ENCODE assay signal across 9 cellular contexts in the genomic region with DNA sequence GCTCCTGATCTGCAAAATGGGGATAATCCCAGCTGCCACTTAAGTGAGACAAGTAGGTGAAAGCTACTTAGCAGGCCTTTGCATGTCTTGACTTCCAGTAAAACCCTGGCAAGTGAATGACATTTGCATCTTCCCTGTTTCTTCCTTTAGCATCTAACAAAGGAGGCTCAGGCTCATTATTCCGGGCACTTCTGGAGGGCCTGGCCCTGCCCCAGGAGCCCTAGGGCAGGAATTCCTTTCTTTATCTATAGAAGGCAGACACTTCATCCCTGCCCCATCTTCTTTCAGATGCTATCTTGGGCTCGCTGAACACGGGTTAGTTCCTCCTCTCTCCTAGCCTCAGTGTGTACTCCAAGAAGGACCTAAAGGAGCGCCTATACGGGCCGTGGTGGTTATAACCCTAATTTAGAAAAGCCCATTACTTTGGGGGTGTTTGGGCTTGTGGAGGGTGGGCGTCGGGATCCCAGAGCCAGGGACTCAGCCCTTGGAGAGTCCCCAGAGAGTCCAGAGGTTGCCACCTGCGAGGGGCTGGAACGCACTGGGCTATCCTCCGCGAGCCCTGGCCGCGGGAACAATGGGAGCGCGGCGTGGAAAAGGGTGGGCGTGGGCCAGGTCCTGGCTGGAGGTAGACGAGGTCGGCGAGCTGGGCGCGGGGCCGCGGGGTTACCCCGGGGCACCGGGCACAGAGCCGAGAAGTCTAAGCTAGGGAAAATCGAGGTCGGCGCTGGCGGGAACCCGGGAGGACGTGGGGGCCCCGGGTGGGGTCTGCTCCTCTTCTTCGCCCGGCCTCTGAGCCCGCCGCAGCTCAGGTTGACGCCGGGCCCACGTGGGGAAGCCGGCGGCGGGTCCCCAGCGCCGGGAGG.
DNase-seq lines count a peak whose midpoint lies in the region; ATAC-seq, FAIRE-seq and TF ChIP-seq lines count a peak whose summit lies in the region.
"Had no signal": no experiment of that assay in that cellular context is flagged by ENCODE, and none has a peak within 500 bp of the region (broad histone marks: within the 10 kb centered on the region; RNA-seq: fewer than 3 reads in every experiment).

No MANE protein-coding gene starts in this region.

- no peaks in the 10 kb centered on the region for H3K9me3 ChIP-seq in astrocyte (ENCODE audit: insufficient read depth, low read depth, low read length)
- no peaks in the 10 kb centered on the region for H3K9me3 ChIP-seq in kidney (ENCODE audit: control insufficient read depth in 1 of 2, low read length in 2 of 2)
- no peaks in the 10 kb centered on the region for H3K9me3 ChIP-seq in testis

- H4K20me1 ChIP-seq in astrocyte (ENCODE audit: insufficient read depth, low read length), result peaks cover 4% of the 10 kb centered on the region

- peaks cover 12% of the 10 kb centered on the region for H3K4me1 ChIP-seq in astrocyte (ENCODE audit: insufficient read depth, low read length)
- peaks cover 7 to 17% of the 10 kb centered on the region in 2 donors for H3K4me1 ChIP-seq in kidney (ENCODE audit: control insufficient read depth in 1 of 2, insufficient read depth in 1 of 2, low read depth in 1 of 2, low read length in 2 of 2)
- H3K4me1 ChIP-seq in testis, result peaks cover 4% of the 10 kb centered on the region

- no peak overlapping the region for H3K9ac ChIP-seq in astrocyte (ENCODE audit: low read length)
- peak overlapping the region; percentile 44 to 52 for H3K9ac ChIP-seq in kidney (ENCODE audit: low read length in 2 of 2)

- peak overlapping the region; percentile 10 for H2AFZ ChIP-seq in astrocyte (ENCODE audit: low read depth, low read length)

- no peak for DNase-seq in activated CD8-positive, alpha-beta memory T cell treated with anti-CD3 and anti-CD28 coated beads, Interleukin-2, amount 10 ng/mL, durations not matched to agents 7 days and 5 days
- DNase-seq in activated CD8-positive, alpha-beta memory T cell treated with anti-CD3 and anti-CD28 coated beads for 24 hours, result no peak
- no peak for DNase-seq in astrocyte (ENCODE audit: low read depth)
- DNase-seq in kidney, result peak; percentile 77
- DNase-seq in testis, result no peak
- DNase-seq in DMS79 (lab: John Stamatoyannopoulos, UW), result no peak
- DNase-seq in H4 (ENCODE audit: low spot score), result no peak
- DNase-seq: DMS153 had no signal

- CTCF ChIA-PET in activated CD8-positive, alpha-beta memory T cell treated with anti-CD3 and anti-CD28 coated beads, Interleukin-2, amount 10 ng/mL, durations not matched to agents 7 days and 5 days (lab: Charles Lee), result no interaction called here

- H3K79me2 ChIP-seq in astrocyte (ENCODE audit: insufficient read depth, low read length), result no peaks in the 10 kb centered on the region

- no peaks in the 10 kb centered on the region for H3K36me3 Mint-ChIP-seq in activated CD8-positive, alpha-beta memory T cell treated with anti-CD3 and anti-CD28 coated beads, Interleukin-2, amount 10 ng/mL, durations not matched to agents 7 days and 5 days
- no peaks in the 10 kb centered on the region for H3K36me3 Mint-ChIP-seq in astrocyte (ENCODE audit: low read depth, unreplicated experiment)

- H3K4me3 Mint-ChIP-seq in activated CD8-positive, alpha-beta memory T cell treated with anti-CD3 and anti-CD28 coated beads, Interleukin-2, amount 10 ng/mL, durations not matched to agents 7 days and 5 days, result peak overlapping the region; percentile 6
- H3K4me3 Mint-ChIP-seq in astrocyte (ENCODE audit: unreplicated experiment), result peak overlapping the region; percentile 75

- H3K4me1 Mint-ChIP-seq in activated CD8-positive, alpha-beta memory T cell treated with anti-CD3 and anti-CD28 coated beads, Interleukin-2, amount 10 ng/mL, durations not matched to agents 7 days and 5 days, result peaks cover 14% of the 10 kb centered on the region
- H3K4me1 Mint-ChIP-seq in astrocyte (ENCODE audit: low read depth, unreplicated experiment), result peaks cover 3% of the 10 kb centered on the region

- no peak for TF ChIP-seq POLR2A in testis (IDR thresholded peaks at IDR 0.05)

- no peak overlapping the region for H3K27ac Mint-ChIP-seq in activated CD8-positive, alpha-beta memory T cell treated with anti-CD3 and anti-CD28 coated beads, Interleukin-2, amount 10 ng/mL, durations not matched to agents 7 days and 5 days
- H3K27ac Mint-ChIP-seq in astrocyte (ENCODE audit: unreplicated experiment), result no peak overlapping the region

- peak overlapping the region; percentile 100 for H3K4me2 ChIP-seq in astrocyte (ENCODE audit: low read length)

- 19 to 37% methylated on average over 6 to 24 of the region's 47 CpGs for WGBS in testis, 2 donors

- peak overlapping the region; percentile 28 for H3K4me3 ChIP-seq in astrocyte (ENCODE audit: insufficient read depth, low read depth, low read length)
- peak overlapping the region; percentile 28 to 37 for H3K4me3 ChIP-seq in kidney (ENCODE audit: low read length in 2 of 2)
- H3K4me3 ChIP-seq in testis, result peak overlapping the region; percentile 57 to 79

- no peaks in the 10 kb centered on the region for H3K9me3 Mint-ChIP-seq in activated CD8-positive, alpha-beta memory T cell treated with anti-CD3 and anti-CD28 coated beads, Interleukin-2, amount 10 ng/mL, durations not matched to agents 7 days and 5 days (ENCODE audit: low read depth)
- H3K9me3 Mint-ChIP-seq in astrocyte (ENCODE audit: unreplicated experiment), result no peaks in the 10 kb centered on the region

- H3K27ac ChIP-seq in astrocyte (ENCODE audit: low read depth, low read length), result no peak overlapping the region
- peak overlapping the region; percentile 97 to 99 for H3K27ac ChIP-seq in kidney (ENCODE audit: low read depth in 2 of 2, low read length in 2 of 2)
- H3K27ac ChIP-seq in testis, result no peak overlapping the region

- H3K27me3 Mint-ChIP-seq in activated CD8-positive, alpha-beta memory T cell treated with anti-CD3 and anti-CD28 coated beads, Interleukin-2, amount 10 ng/mL, durations not matched to agents 7 days and 5 days, result peaks cover 49% of the 10 kb centered on the region
- peaks cover 48% of the 10 kb centered on the region for H3K27me3 Mint-ChIP-seq in astrocyte (ENCODE audit: low read depth, unreplicated experiment)

- H3K27me3 ChIP-seq in astrocyte (ENCODE audit: insufficient read depth, low read length) (peaks cover 18% of the 10 kb centered on the region), testis (no peaks in the 10 kb centered on the region)

- no peak for ATAC-seq in activated CD8-positive, alpha-beta memory T cell treated with anti-CD3 and anti-CD28 coated beads, Interleukin-2, amount 10 ng/mL, durations not matched to agents 7 days and 5 days
- no peak for ATAC-seq in GM21717 (IDR thresholded peaks at IDR 0.05; ENCODE audit: unreplicated experiment)

- no peaks in the 10 kb centered on the region for H3K36me3 ChIP-seq in astrocyte (ENCODE audit: insufficient read depth, low read length)
- no peaks in the 10 kb centered on the region for H3K36me3 ChIP-seq in kidney (ENCODE audit: control insufficient read depth in 1 of 2, insufficient read depth in 2 of 2, low read length in 2 of 2)
- H3K36me3 ChIP-seq in testis (ENCODE audit: low read depth, missing control alignments), result no peaks in the 10 kb centered on the region

- TF ChIP-seq CTCF in astrocyte (IDR thresholded peaks at IDR 0.05; ENCODE audit: insufficient read depth, low read depth, low read length) (no peak), kidney (IDR thresholded peaks at IDR 0.05; ENCODE audit: borderline replicate concordance, extremely low read depth, insufficient read depth) (no peak), testis (IDR thresholded peaks at IDR 0.05) (no peak)

- FAIRE-seq in astrocyte (lab: Jason Lieb, UNC) (no peak), kidney (lab: Jason Lieb, UNC) (no peak)

- intact Hi-C loops in kidney (cut with DNase I), result no loop called here
- intact Hi-C loops in testis (cut with DNase I; ENCODE audit: low total_unique reads), result no loop called here

Comparison
In these comparisons a context has a peak if more than half of its experiments do, and no peak if none do; other contexts are left out.
1. H3K27ac ChIP-seq: peak in kidney (2 of 2); none in astrocyte (single experiment) and testis (0 of 2).
2. Peak in every context shown above with its lines, with median percentiles within 50 percentile points of each other: H3K4me3 ChIP-seq.